15 cellular contexts compared by ENCODE assay signal in genomic region chr6:7194657-7195056, GRCh38.
"Had no signal": no experiment of that assay in that cellular context is flagged by ENCODE, and none has a peak within 500 bp of the region (broad histone marks: within the 10 kb centered on the region; RNA-seq: fewer than 3 reads in every experiment).

No MANE protein-coding gene starts in this region.

- ATAC-seq: activated CD8-positive, alpha-beta T cell treated with anti-CD3 and anti-CD28 coated beads, Interleukin-2, amount 10 ng/mL, durations not matched to agents 7 days and 5 days; stimulated activated naive CD8-positive, alpha-beta T cell treated with anti-CD3 and anti-CD28 coated beads, Interleukin-15, amount 100 ng/mL, for 72 hours had no signal

- H3K27me3 ChIP-seq: vagina had no signal

- H3K27me3 Mint-ChIP-seq: stimulated activated naive CD8-positive, alpha-beta T cell treated with anti-CD3 and anti-CD28 coated beads, Interleukin-15, amount 100 ng/mL, for 72 hours had no signal

- H3K27ac ChIP-seq: vagina, WERI-Rb-1 had no signal

- H3K4me3 ChIP-seq: lung, vagina had no signal

- H3K27ac Mint-ChIP-seq: activated T-helper 1 cell treated with anti-CD3 and anti-CD28 coated beads, Interleukin-12 subunit alpha, Interleukin-12 subunit beta, Interleukin-2, Interleukin-4 antibody, amounts not matched to agents 30 ng/mL and 10 ng/mL and 1 ng/mL, durations not matched to agents 14 hours and 24 hours and 36 hours; stimulated activated naive CD8-positive, alpha-beta T cell treated with anti-CD3 and anti-CD28 coated beads, Interleukin-15, amount 100 ng/mL, for 72 hours had no signal

- H3K9me3 ChIP-seq: vagina had no signal

- H3K4me3 Mint-ChIP-seq: activated CD8-positive, alpha-beta T cell treated with anti-CD3 and anti-CD28 coated beads, Interleukin-2, amount 10 ng/mL, durations not matched to agents 7 days and 5 days; activated T-helper 1 cell treated with anti-CD3 and anti-CD28 coated beads, Interleukin-12 subunit alpha, Interleukin-12 subunit beta, Interleukin-2, Interleukin-4 antibody, amounts not matched to agents 30 ng/mL and 10 ng/mL and 1 ng/mL, durations not matched to agents 14 hours and 24 hours and 36 hours; brain; endodermal cell; stimulated activated naive CD8-positive, alpha-beta T cell treated with anti-CD3 and anti-CD28 coated beads, Interleukin-15, amount 100 ng/mL, for 72 hours had no signal

- H3K9me3 Mint-ChIP-seq: activated T-helper 1 cell treated with anti-CD3 and anti-CD28 coated beads, Interleukin-12 subunit alpha, Interleukin-12 subunit beta, Interleukin-2, Interleukin-4 antibody, amounts not matched to agents 30 ng/mL and 10 ng/mL and 1 ng/mL, durations not matched to agents 14 hours and 24 hours and 36 hours; brain; endodermal cell; stimulated activated naive CD8-positive, alpha-beta T cell treated with anti-CD3 and anti-CD28 coated beads, Interleukin-15, amount 100 ng/mL, for 72 hours had no signal

- DNase-seq: activated CD4-positive, alpha-beta T cell treated with anti-CD3 and anti-CD28 coated beads for 4 hours; activated CD8-positive, alpha-beta memory T cell treated with anti-CD3 and anti-CD28 coated beads, Interleukin-2, amount 50 U/mL, for 48 hours; activated CD8-positive, alpha-beta T cell treated with anti-CD3 and anti-CD28 coated beads, Interleukin-2, amount 10 ng/mL, durations not matched to agents 7 days and 5 days; activated naive CD4-positive, alpha-beta T cell; dermis blood vessel endothelial cell; endodermal cell; hypothalamus; stimulated activated CD4-positive, alpha-beta T cell treated with anti-CD3 and anti-CD28 coated beads, Interleukin-4, amount 100 ng/mL, for 1 hour; stimulated activated CD8-positive, alpha-beta memory T cell treated with anti-CD3 and anti-CD28 coated beads, Interleukin-4, amount 100 ng/mL, for 48 hours; stimulated activated naive CD8-positive, alpha-beta T cell treated with anti-CD3 and anti-CD28 coated beads, Interleukin-15, amount 100 ng/mL, for 72 hours; WERI-Rb-1 had no signal
